In the genomic region with DNA sequence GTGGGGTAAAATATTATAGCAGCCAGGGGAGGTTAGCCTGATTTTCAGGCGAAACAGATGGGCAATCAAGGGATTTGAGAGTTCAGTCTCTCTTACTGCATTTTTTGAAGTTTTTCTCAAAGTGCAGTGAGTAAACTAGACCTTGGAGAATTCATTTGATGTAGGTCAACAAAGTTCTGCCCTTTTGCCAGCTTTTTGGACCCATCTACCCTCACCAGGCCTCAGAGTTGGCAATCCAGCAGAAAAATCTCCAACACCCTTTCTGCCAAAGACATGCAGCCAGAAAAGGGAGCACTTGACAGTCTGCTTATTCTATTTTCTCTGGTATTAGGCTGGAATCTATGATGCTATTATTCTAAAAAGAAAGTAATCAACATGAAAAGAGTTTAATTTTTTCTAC, we compare ENCODE assay signal across 19 cellular contexts.
DNase-seq lines count a peak whose midpoint lies in the region; ATAC-seq, FAIRE-seq and TF ChIP-seq lines count a peak whose summit lies in the region.
"Had no signal": no experiment of that assay in that cellular context is flagged by ENCODE, and none has a peak within 500 bp of the region (broad histone marks: within the 10 kb centered on the region; RNA-seq: fewer than 3 reads in every experiment).

No MANE protein-coding gene starts in this region.

- H3K27me3 ChIP-seq in liver (ENCODE audit: control insufficient read depth in 4 of 4, insufficient read depth in 4 of 4, low read length in 3 of 4) (no peaks in the 10 kb centered on the region), HepG2 (ENCODE audit: control insufficient read depth in 1 of 2, insufficient read depth in 2 of 2, low read length in 2 of 2) (no peaks in the 10 kb centered on the region), right lobe of liver (no peaks in the 10 kb centered on the region)
- H3K27me3 ChIP-seq: BLaER1 treated with 17β-estradiol and CSF1 and Interleukin-3, amounts not matched to agents 10 nM and 100 nM had no signal

- TF ChIP-seq CTCF in liver (IDR thresholded peaks at IDR 0.05; ENCODE audit: low read depth, low read length, missing input control) (no peak), HepG2 (CRISPR knock-in tag; IDR thresholded peaks at IDR 0.05) (no peak), right lobe of liver (IDR thresholded peaks at IDR 0.05) (no peak)

- TF ChIP-seq POLR2A in HepG2 (IDR thresholded peaks at IDR 0.05; ENCODE audit: insufficient read depth in 1 of 2, low read depth in 2 of 2, low read length in 2 of 2) (no peak), right lobe of liver (IDR thresholded peaks at IDR 0.05) (no peak)

- in situ Hi-C loops in HepG2 (cut with HindIII; ENCODE audit: extremely low pct_ligation_motif_present, low pct_unique_long_range_greater_than_20kb) = no loop called here

- ATAC-seq in HepG2 (no peak), right lobe of liver (peak in 3 of 4 donors; percentile 61 to 88 (median 87)), GM18520 (IDR thresholded peaks at IDR 0.05; ENCODE audit: unreplicated experiment) (no peak)
- ATAC-seq: A549; CD8-positive, alpha-beta T cell had no signal

- H3K4me3 ChIP-seq in liver (ENCODE audit: low read depth in 1 of 3, low read length in 3 of 3) = no peak overlapping the region
- no peak overlapping the region for H3K4me3 ChIP-seq in HepG2 (replicated peaks in 1 of 3; ENCODE audit: insufficient read depth in 1 of 3, low read depth in 2 of 3, low read length in 3 of 3)
- no peak overlapping the region for H3K4me3 ChIP-seq in right lobe of liver
- H3K4me3 ChIP-seq: A549; BLaER1 treated with 17β-estradiol and CSF1 and Interleukin-3, amounts not matched to agents 10 nM and 100 nM had no signal

- DNase-seq in HepG2 (ENCODE audit: low spot score) = no peak
- DNase-seq in right lobe of liver = peak in 1 of 3 donors; percentile 58
- no peak for DNase-seq in NCI-H526 treated with DMSO at 0.1 percent for 48 hours (lab: John Stamatoyannopoulos, UW)
- DNase-seq: AML-193; Caco-2; Calu3; CD4-positive, alpha-beta T cell; CD8-positive, alpha-beta T cell; DMS79 treated with DMSO at 0.1 percent for 48 hours; GF-D8 had no signal

- 40% methylated on average over 1 of the region's 1 CpG for WGBS in liver
- 3% methylated on average over 1 of the region's 1 CpG for WGBS in HepG2 (ENCODE audit: low lambda C conversion rate)
- 60% methylated on average over 1 of the region's 1 CpG for WGBS in right lobe of liver (ENCODE audit: insufficient coverage, low coverage, low lambda C conversion rate, missing lambda C conversion rate)

- H3K79me2 ChIP-seq in HepG2 (ENCODE audit: insufficient read depth, low read length) = no peaks in the 10 kb centered on the region

- H3K4me1 ChIP-seq in liver (ENCODE audit: control insufficient read depth in 4 of 4, insufficient read depth in 4 of 4, low read length in 3 of 4) (peaks cover 0 to 9% (median 5%) of the 10 kb centered on the region in 4 donors), HepG2 (ENCODE audit: insufficient read depth, low read length) (no peaks in the 10 kb centered on the region), right lobe of liver (peaks cover 0 to 12% (median 2%) of the 10 kb centered on the region in 4 donors)
- H3K4me1 ChIP-seq: A549; BLaER1 treated with 17β-estradiol and CSF1 and Interleukin-3, amounts not matched to agents 10 nM and 100 nM; Caco-2 had no signal

- H3K9ac ChIP-seq in liver (ENCODE audit: low read depth in 1 of 2, low read length in 2 of 2) = no peak overlapping the region
- no peak overlapping the region for H3K9ac ChIP-seq in HepG2 (ENCODE audit: insufficient read depth, low read depth, low read length)
- H3K9ac ChIP-seq: BLaER1 treated with 17β-estradiol and CSF1 and Interleukin-3, amounts not matched to agents 10 nM and 100 nM had no signal

- FAIRE-seq in HepG2 (lab: Jason Lieb, UNC) = no peak
- FAIRE-seq: A549, D721Med, G401.6, GM12891 had no signal

- CTCF ChIA-PET in HepG2 (lab: Yijun Ruan, JAX; ENCODE audit: low intra/inter-chr PET ratio, low total read pairs) = no interaction called here

- no peak overlapping the region for H2AFZ ChIP-seq in HepG2 (ENCODE audit: low read length)

- H3K4me2 ChIP-seq in HepG2 (ENCODE audit: low read depth, low read length) = no peak overlapping the region
- H3K4me2 ChIP-seq: A549; BLaER1 treated with 17β-estradiol and CSF1 and Interleukin-3, amounts not matched to agents 10 nM and 100 nM had no signal

- no TSS peak for BruUV-seq in HepG2 (replicated peaks; lab: Mats Ljungman, UMichigan)

- no peaks in the 10 kb centered on the region for H3K36me3 ChIP-seq in liver (ENCODE audit: control insufficient read depth in 4 of 4, insufficient read depth in 3 of 4, low read depth in 1 of 4, low read length in 3 of 4)
- no peaks in the 10 kb centered on the region for H3K36me3 ChIP-seq in HepG2 (replicated peaks in 1 of 2; ENCODE audit: control insufficient read depth in 1 of 2, insufficient read depth in 2 of 2, low read length in 2 of 2)
- H3K36me3 ChIP-seq in right lobe of liver = no peaks in the 10 kb centered on the region
- H3K36me3 ChIP-seq: BLaER1 treated with 17β-estradiol and CSF1 and Interleukin-3, amounts not matched to agents 10 nM and 100 nM had no signal

- no peaks in the 10 kb centered on the region for H3K9me3 ChIP-seq in liver (ENCODE audit: control insufficient read depth in 4 of 4, low read length in 3 of 4)
- peaks cover 4% of the 10 kb centered on the region; the same call in 1 of the 2 replicates for H3K9me3 ChIP-seq in HepG2 (ENCODE audit: low read length)
- H3K9me3 ChIP-seq in right lobe of liver = no peaks in the 10 kb centered on the region
- H3K9me3 ChIP-seq: A549; BLaER1 treated with 17β-estradiol and CSF1 and Interleukin-3, amounts not matched to agents 10 nM and 100 nM; Caco-2 had no signal

- POLR2A ChIA-PET in HepG2 (lab: Yijun Ruan, JAX) = no interaction called here

- TF ChIP-seq RAD21 in liver (IDR thresholded peaks at IDR 0.05) = no peak
- TF ChIP-seq RAD21 in HepG2 (CRISPR knock-in tag; IDR thresholded peaks at IDR 0.05) = no peak

- H4K20me1 ChIP-seq in HepG2 (ENCODE audit: insufficient read depth, low read length) = no peaks in the 10 kb centered on the region
- H4K20me1 ChIP-seq: BLaER1 treated with 17β-estradiol and CSF1 and Interleukin-3, amounts not matched to agents 10 nM and 100 nM had no signal

- intact Hi-C loops in HepG2 (cut with micrococcal nuclease; ENCODE audit: unreplicated experiment) = no loop called here
- intact Hi-C loops in right lobe of liver (cut with DNase I) = no loop called here

- H3K27ac ChIP-seq in liver (ENCODE audit: low read depth in 1 of 2, low read length in 2 of 2) (no peak overlapping the region), HepG2 (ENCODE audit: extremely low read length, insufficient read depth, low read length) (no peak overlapping the region), right lobe of liver (no peak overlapping the region)
- H3K27ac ChIP-seq: 22Rv1; A549; BLaER1 treated with 17β-estradiol and CSF1 and Interleukin-3, amounts not matched to agents 10 nM and 100 nM; C4-2B had no signal

- TF ChIP-seq EP300 in HepG2 (IDR thresholded peaks at IDR 0.05; ENCODE audit: low read depth in 2 of 2, low read length in 2 of 2) = no peak
- TF ChIP-seq EP300 in HepG2 (CRISPR knock-in tag; IDR thresholded peaks at IDR 0.05; ENCODE audit: borderline replicate concordance) = no peak

TF ChIP-seq in liver, 16 proteins besides CTCF, POLR2A, EP300 and RAD21 (continues in another document):
- TF ChIP-seq, protein P1, sequence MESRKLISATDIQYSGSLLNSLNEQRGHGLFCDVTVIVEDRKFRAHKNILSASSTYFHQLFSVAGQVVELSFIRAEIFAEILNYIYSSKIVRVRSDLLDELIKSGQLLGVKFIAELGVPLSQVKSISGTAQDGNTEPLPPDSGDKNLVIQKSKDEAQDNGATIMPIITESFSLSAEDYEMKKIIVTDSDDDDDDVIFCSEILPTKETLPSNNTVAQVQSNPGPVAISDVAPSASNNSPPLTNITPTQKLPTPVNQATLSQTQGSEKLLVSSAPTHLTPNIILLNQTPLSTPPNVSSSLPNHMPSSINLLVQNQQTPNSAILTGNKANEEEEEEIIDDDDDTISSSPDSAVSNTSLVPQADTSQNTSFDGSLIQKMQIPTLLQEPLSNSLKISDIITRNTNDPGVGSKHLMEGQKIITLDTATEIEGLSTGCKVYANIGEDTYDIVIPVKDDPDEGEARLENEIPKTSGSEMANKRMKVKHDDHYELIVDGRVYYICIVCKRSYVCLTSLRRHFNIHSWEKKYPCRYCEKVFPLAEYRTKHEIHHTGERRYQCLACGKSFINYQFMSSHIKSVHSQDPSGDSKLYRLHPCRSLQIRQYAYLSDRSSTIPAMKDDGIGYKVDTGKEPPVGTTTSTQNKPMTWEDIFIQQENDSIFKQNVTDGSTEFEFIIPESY (IDR thresholded peaks at IDR 0.05) = no peak
- TF ChIP-seq HNF4A (conservative IDR thresholded peaks at IDR 0.05) = peak; percentile 25 to 43
- no peak for TF ChIP-seq GABPA (IDR thresholded peaks at IDR 0.05 in 1 of 2, conservative IDR thresholded peaks at IDR 0.05 in 1 of 2)
- peak in 1 of 2 donors; percentile 14 for TF ChIP-seq RXRA (IDR thresholded peaks at IDR 0.05)
- TF ChIP-seq TAF1 (conservative IDR thresholded peaks at IDR 0.05) = no peak
- TF ChIP-seq NR2F2 (IDR thresholded peaks at IDR 0.05) = no peak
- TF ChIP-seq YY1 (IDR thresholded peaks at IDR 0.05) = no peak
- peak; percentile 9 for TF ChIP-seq FOXA2 (IDR thresholded peaks at IDR 0.05)

TF ChIP-seq in HepG2, 621 proteins besides CTCF, POLR2A, EP300 and RAD21:
- TF ChIP-seq, protein P2, sequence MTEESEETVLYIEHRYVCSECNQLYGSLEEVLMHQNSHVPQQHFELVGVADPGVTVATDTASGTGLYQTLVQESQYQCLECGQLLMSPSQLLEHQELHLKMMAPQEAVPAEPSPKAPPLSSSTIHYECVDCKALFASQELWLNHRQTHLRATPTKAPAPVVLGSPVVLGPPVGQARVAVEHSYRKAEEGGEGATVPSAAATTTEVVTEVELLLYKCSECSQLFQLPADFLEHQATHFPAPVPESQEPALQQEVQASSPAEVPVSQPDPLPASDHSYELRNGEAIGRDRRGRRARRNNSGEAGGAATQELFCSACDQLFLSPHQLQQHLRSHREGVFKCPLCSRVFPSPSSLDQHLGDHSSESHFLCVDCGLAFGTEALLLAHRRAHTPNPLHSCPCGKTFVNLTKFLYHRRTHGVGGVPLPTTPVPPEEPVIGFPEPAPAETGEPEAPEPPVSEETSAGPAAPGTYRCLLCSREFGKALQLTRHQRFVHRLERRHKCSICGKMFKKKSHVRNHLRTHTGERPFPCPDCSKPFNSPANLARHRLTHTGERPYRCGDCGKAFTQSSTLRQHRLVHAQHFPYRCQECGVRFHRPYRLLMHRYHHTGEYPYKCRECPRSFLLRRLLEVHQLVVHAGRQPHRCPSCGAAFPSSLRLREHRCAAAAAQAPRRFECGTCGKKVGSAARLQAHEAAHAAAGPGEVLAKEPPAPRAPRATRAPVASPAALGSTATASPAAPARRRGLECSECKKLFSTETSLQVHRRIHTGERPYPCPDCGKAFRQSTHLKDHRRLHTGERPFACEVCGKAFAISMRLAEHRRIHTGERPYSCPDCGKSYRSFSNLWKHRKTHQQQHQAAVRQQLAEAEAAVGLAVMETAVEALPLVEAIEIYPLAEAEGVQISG (CRISPR knock-in tag; IDR thresholded peaks at IDR 0.05) = no peak
- TF ChIP-seq U2AF1 (optimal IDR thresholded peaks at IDR 0.05; ENCODE audit: low read depth, low read length) (no peak), ZKSCAN1 (IDR thresholded peaks at IDR 0.05; ENCODE audit: low read length) (no peak), TEAD3 (CRISPR knock-in tag; optimal IDR thresholded peaks at IDR 0.05; ENCODE audit: borderline replicate concordance) (no peak)

Comparison
In these comparisons a context has a peak if more than half of its experiments do, and no peak if none do; other contexts are left out.
1. ATAC-seq: peak in right lobe of liver (3 of 4); none in HepG2 (single experiment) and GM18520 (single experiment).